In the genomic region with DNA sequence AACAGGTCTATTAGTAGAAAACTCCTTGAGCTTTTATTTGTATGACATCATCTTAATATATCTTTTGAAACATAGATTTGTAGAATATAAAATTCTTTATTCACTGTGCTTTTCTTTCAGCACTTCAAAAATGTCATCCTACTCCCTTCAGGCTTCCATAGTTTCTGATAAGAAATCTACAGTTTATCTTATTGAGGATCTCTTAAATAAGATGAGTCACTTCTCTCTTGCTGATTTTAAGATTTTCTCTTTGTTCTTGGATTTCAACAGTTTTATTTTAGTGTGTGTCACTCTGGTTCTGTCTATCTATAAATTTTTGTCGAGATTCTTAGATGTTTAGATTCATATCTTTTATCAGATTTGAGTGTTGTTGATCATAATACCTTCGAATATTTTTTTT, we compare ENCODE assay signal across 38 cellular contexts.
"Had no signal": no experiment of that assay in that cellular context is flagged by ENCODE, and none has a peak within 500 bp of the region (broad histone marks: within the 10 kb centered on the region; RNA-seq: fewer than 3 reads in every experiment).

No MANE protein-coding gene starts in this region.

- H3K27ac Mint-ChIP-seq: activated naive CD4-positive, alpha-beta T cell treated with anti-CD3 and anti-CD28 coated beads for 36 hours; activated naive CD4-positive, alpha-beta T cell treated with anti-CD3 and anti-CD28 coated beads, Interleukin-2, amount 10 ng/mL, durations not matched to agents 7 days and 5 days; activated naive CD4-positive, alpha-beta T cell treated with anti-CD3 and anti-CD28 coated beads, Interleukin-2, amount 50 U/mL, for 24 hours; activated naive CD4-positive, alpha-beta T cell treated with anti-CD3 and anti-CD28 coated beads, Interleukin-2, amount 50 U/mL, for 72 hours; activated naive CD8-positive, alpha-beta T cell; activated naive CD8-positive, alpha-beta T cell treated with anti-CD3 and anti-CD28 coated beads for 36 hours; activated naive CD8-positive, alpha-beta T cell treated with anti-CD3 and anti-CD28 coated beads, Interleukin-2, amount 10 ng/mL, durations not matched to agents 7 days and 5 days; activated naive CD8-positive, alpha-beta T cell treated with anti-CD3 and anti-CD28 coated beads, Interleukin-2, amount 50 U/mL, for 24 hours; activated T-cell treated with anti-CD3 and anti-CD28 coated beads, Interleukin-2, amount 50 U/mL, for 72 hours; activated T-helper 1 cell treated with anti-CD3 and anti-CD28 coated beads, Interleukin-12 subunit alpha, Interleukin-12 subunit beta, Interleukin-2, Interleukin-4 antibody, amounts not matched to agents 30 ng/mL and 10 ng/mL and 1 ng/mL, durations not matched to agents 14 hours and 24 hours and 36 hours; activated T-helper 17 cell treated with anti-CD3 and anti-CD28 coated beads, Interleukin-2, amount 50 U/mL, for 72 hours; activated T-helper 2 cell treated with anti-CD3 and anti-CD28 coated beads, Interferon-gamma antibody, Interleukin-2, Interleukin-4, amounts not matched to agents 10 μg/mL and 5 μg/mL and 100 μg/mL, durations not matched to agents 14 hours and 24 hours and 36 hours; brain had no signal

- ATAC-seq: activated naive CD4-positive, alpha-beta T cell treated with anti-CD3 and anti-CD28 coated beads, Interleukin-2, amount 50 U/mL, for 72 hours; activated naive CD8-positive, alpha-beta T cell treated with anti-CD3 and anti-CD28 coated beads, Interleukin-2, amount 50 U/mL, for 24 hours; activated T-cell treated with anti-CD3 and anti-CD28 coated beads, Interleukin-2, amount 50 U/mL, for 4 hours; activated T-cell treated with anti-CD3 and anti-CD28 coated beads, Interleukin-2, amount 50 U/mL, for 72 hours; activated T-helper 17 cell treated with anti-CD3 and anti-CD28 coated beads, Interleukin-2, amount 50 U/mL, for 72 hours; body of pancreas had no signal

- H3K4me1 ChIP-seq: adrenal gland, ascending aorta, body of pancreas, breast epithelium had no signal

- DNase-seq: activated effector memory CD4-positive, alpha-beta T cell treated with anti-CD3 and anti-CD28 coated beads, Interleukin-2, amount 50 U/mL, for 16 hours; activated effector memory CD4-positive, alpha-beta T cell treated with Interleukin-2 at 50 U/mL for 16 hours; activated gamma-delta T cell; activated gamma-delta T cell treated with Interleukin-2 at 50 U/mL for 16 hours; activated naive CD4-positive, alpha-beta T cell; activated naive CD4-positive, alpha-beta T cell treated with anti-CD3 and anti-CD28 coated beads for 36 hours; activated naive CD4-positive, alpha-beta T cell treated with anti-CD3 and anti-CD28 coated beads, Interleukin-2, amount 10 ng/mL, durations not matched to agents 7 days and 5 days; activated naive CD4-positive, alpha-beta T cell treated with anti-CD3 and anti-CD28 coated beads, Interleukin-2, amount 50 U/mL, for 16 hours; activated naive CD4-positive, alpha-beta T cell treated with Interleukin-2 at 50 U/mL for 16 hours; activated naive CD8-positive, alpha-beta T cell treated with anti-CD3 and anti-CD28 coated beads for 36 hours; activated naive CD8-positive, alpha-beta T cell treated with anti-CD3 and anti-CD28 coated beads, Interleukin-2, amount 10 ng/mL, durations not matched to agents 7 days and 5 days; activated naive CD8-positive, alpha-beta T cell treated with anti-CD3 and anti-CD28 coated beads, Interleukin-2, amount 50 U/mL, for 24 hours; activated T-cell treated with anti-CD3 and anti-CD28 coated beads, Interleukin-2, amount 50 U/mL, for 4 hours; activated T-cell treated with anti-CD3 and anti-CD28 coated beads, Interleukin-2, amount 50 U/mL, for 48 hours; activated T-cell treated with anti-CD3 and anti-CD28 coated beads, Interleukin-2, amount 50 U/mL, for 72 hours; adrenal gland; amniotic stem cell; amygdala; anterior cingulate cortex; aorta; body of pancreas; brain microvascular endothelial cell; caudate nucleus; central memory CD4-positive, alpha-beta T cell; cerebellar nuclear complex had no signal

- H3K36me3 ChIP-seq: adrenal gland, ascending aorta, brain microvascular endothelial cell, breast epithelium, cardiac muscle cell had no signal

- H3K9me3 ChIP-seq: adrenal gland, body of pancreas had no signal

- H3K27me3 ChIP-seq: adrenal gland, ascending aorta, body of pancreas, brain microvascular endothelial cell, breast epithelium, cardiac muscle cell had no signal

- H3K27ac ChIP-seq: adrenal gland, ascending aorta, body of pancreas, brain microvascular endothelial cell, breast epithelium, cardiac muscle cell had no signal

- FAIRE-seq: astrocyte, bronchial epithelial cell had no signal

- H3K36me3 Mint-ChIP-seq: activated naive CD4-positive, alpha-beta T cell treated with anti-CD3 and anti-CD28 coated beads, Interleukin-2, amount 10 ng/mL, durations not matched to agents 7 days and 5 days; activated naive CD4-positive, alpha-beta T cell treated with anti-CD3 and anti-CD28 coated beads, Interleukin-2, amount 50 U/mL, for 24 hours; activated naive CD8-positive, alpha-beta T cell; activated naive CD8-positive, alpha-beta T cell treated with anti-CD3 and anti-CD28 coated beads for 36 hours; activated naive CD8-positive, alpha-beta T cell treated with anti-CD3 and anti-CD28 coated beads, Interleukin-2, amount 10 ng/mL, durations not matched to agents 7 days and 5 days; brain had no signal

- H3K27me3 Mint-ChIP-seq: activated naive CD4-positive, alpha-beta T cell treated with anti-CD3 and anti-CD28 coated beads, Interleukin-2, amount 10 ng/mL, durations not matched to agents 7 days and 5 days; activated naive CD4-positive, alpha-beta T cell treated with anti-CD3 and anti-CD28 coated beads, Interleukin-2, amount 50 U/mL, for 24 hours; activated naive CD8-positive, alpha-beta T cell; activated naive CD8-positive, alpha-beta T cell treated with anti-CD3 and anti-CD28 coated beads for 36 hours; activated naive CD8-positive, alpha-beta T cell treated with anti-CD3 and anti-CD28 coated beads, Interleukin-2, amount 10 ng/mL, durations not matched to agents 7 days and 5 days; activated naive CD8-positive, alpha-beta T cell treated with anti-CD3 and anti-CD28 coated beads, Interleukin-2, amount 50 U/mL, for 24 hours; activated T-helper 17 cell treated with anti-CD3 and anti-CD28 coated beads, Interleukin-2, amount 50 U/mL, for 72 hours; brain; central memory CD8-positive, alpha-beta T cell had no signal

- H3K4me1 Mint-ChIP-seq: activated naive CD4-positive, alpha-beta T cell treated with anti-CD3 and anti-CD28 coated beads, Interleukin-2, amount 10 ng/mL, durations not matched to agents 7 days and 5 days; activated naive CD4-positive, alpha-beta T cell treated with anti-CD3 and anti-CD28 coated beads, Interleukin-2, amount 50 U/mL, for 24 hours; activated naive CD8-positive, alpha-beta T cell treated with anti-CD3 and anti-CD28 coated beads for 36 hours; activated naive CD8-positive, alpha-beta T cell treated with anti-CD3 and anti-CD28 coated beads, Interleukin-2, amount 10 ng/mL, durations not matched to agents 7 days and 5 days; activated naive CD8-positive, alpha-beta T cell treated with anti-CD3 and anti-CD28 coated beads, Interleukin-2, amount 50 U/mL, for 24 hours; activated T-helper 17 cell treated with anti-CD3 and anti-CD28 coated beads, Interleukin-2, amount 50 U/mL, for 72 hours; brain; central memory CD8-positive, alpha-beta T cell had no signal

- H3K4me3 ChIP-seq: adrenal gland, ascending aorta, body of pancreas, breast epithelium, cardiac muscle cell had no signal

- H3K4me3 Mint-ChIP-seq: activated naive CD4-positive, alpha-beta T cell treated with anti-CD3 and anti-CD28 coated beads for 36 hours; activated naive CD4-positive, alpha-beta T cell treated with anti-CD3 and anti-CD28 coated beads, Interleukin-2, amount 10 ng/mL, durations not matched to agents 7 days and 5 days; activated naive CD4-positive, alpha-beta T cell treated with anti-CD3 and anti-CD28 coated beads, Interleukin-2, amount 50 U/mL, for 24 hours; activated naive CD8-positive, alpha-beta T cell; activated naive CD8-positive, alpha-beta T cell treated with anti-CD3 and anti-CD28 coated beads for 36 hours; activated naive CD8-positive, alpha-beta T cell treated with anti-CD3 and anti-CD28 coated beads, Interleukin-2, amount 10 ng/mL, durations not matched to agents 7 days and 5 days; activated naive CD8-positive, alpha-beta T cell treated with anti-CD3 and anti-CD28 coated beads, Interleukin-2, amount 50 U/mL, for 24 hours; activated T-cell treated with anti-CD3 and anti-CD28 coated beads, Interleukin-2, amount 50 U/mL, for 4 hours; activated T-cell treated with anti-CD3 and anti-CD28 coated beads, Interleukin-2, amount 50 U/mL, for 72 hours; activated T-helper 1 cell treated with anti-CD3 and anti-CD28 coated beads, Interleukin-12 subunit alpha, Interleukin-12 subunit beta, Interleukin-2, Interleukin-4 antibody, amounts not matched to agents 30 ng/mL and 10 ng/mL and 1 ng/mL, durations not matched to agents 14 hours and 24 hours and 36 hours; activated T-helper 17 cell treated with anti-CD3 and anti-CD28 coated beads, Interleukin-2, amount 50 U/mL, for 72 hours; brain; central memory CD8-positive, alpha-beta T cell had no signal
